ENCODE assay signal across 1 cellular context in genomic region chr2:99180755-99181647, GRCh38.
TF ChIP-seq lines count a peak whose summit lies in the region.

MITD1 (minus strand) TSS chr2:99181058; CDS start chr2:99180981, 77 bp downstream.
MRPL30 (plus strand) TSS chr2:99181184; CDS start chr2:99186204, 5,020 bp downstream.

TF ChIP-seq in K562, 482 proteins besides CTCF, POLR2A, EP300 and RAD21 (continued from another document and continues in another):
- no peak; the same call in 1 of the 2 replicates for TF ChIP-seq ATF3 (IDR thresholded peaks at IDR 0.05)
- no peak for TF ChIP-seq ATF3 (CRISPR knock-in tag; conservative IDR thresholded peaks at IDR 0.05)
- no peak for TF ChIP-seq MYBL2 (IDR thresholded peaks at IDR 0.05; ENCODE audit: low read depth)
- no peak for TF ChIP-seq MYBL2 (CRISPR knock-in tag; IDR thresholded peaks at IDR 0.05; ENCODE audit: borderline replicate concordance)
- TF ChIP-seq ZMIZ1 (IDR thresholded peaks at IDR 0.05; ENCODE audit: low read depth in 2 of 2, low read length in 2 of 2): no peak
- TF ChIP-seq E2F8 (IDR thresholded peaks at IDR 0.05; ENCODE audit: low read depth, partially characterized antibody): peak; percentile 89
- peak; percentile 76; the same call in 1 of the 2 replicates for TF ChIP-seq SMAD4 (CRISPR knock-in tag; conservative IDR thresholded peaks at IDR 0.05)
- no peak for TF ChIP-seq ZNF75A (CRISPR knock-in tag; IDR thresholded peaks at IDR 0.05)
- TF ChIP-seq PKNOX1 (IDR thresholded peaks at IDR 0.05): peak; percentile 44
- no peak for TF ChIP-seq XRCC4 (IDR thresholded peaks at IDR 0.05; ENCODE audit: extremely low read depth, insufficient read depth, insufficient read length)
- TF ChIP-seq ZNF444 (CRISPR knock-in tag; IDR thresholded peaks at IDR 0.05): no peak
- no peak for TF ChIP-seq GATAD2B (IDR thresholded peaks at IDR 0.05; ENCODE audit: borderline replicate concordance)
- no peak for TF ChIP-seq CHD4 (IDR thresholded peaks at IDR 0.05; ENCODE audit: insufficient read depth, insufficient replicate concordance, low read depth, low read length, poor library complexity, severe bottlenecking)
- no peak for TF ChIP-seq ZNF274 (IDR thresholded peaks at IDR 0.05; ENCODE audit: borderline replicate concordance, low read depth, low read length)
- no peak for TF ChIP-seq ZBTB5 (IDR thresholded peaks at IDR 0.05)
- no peak for TF ChIP-seq NR1H2 (CRISPR knock-in tag; IDR thresholded peaks at IDR 0.05)
- no peak for TF ChIP-seq ZNF280A (IDR thresholded peaks at IDR 0.05; ENCODE audit: low read depth, partially characterized antibody)
- TF ChIP-seq NONO (IDR thresholded peaks at IDR 0.05; ENCODE audit: low read depth in 2 of 2, low read length in 1 of 2): peak; percentile 74 to 79; a peak in 3 of 4 replicates
- TF ChIP-seq HCFC1 (IDR thresholded peaks at IDR 0.05; ENCODE audit: low read depth, low read length): peak; percentile 90
- TF ChIP-seq ZBTB1 (CRISPR knock-in tag; IDR thresholded peaks at IDR 0.05; ENCODE audit: borderline replicate concordance, low read depth): no peak
- no peak for TF ChIP-seq RBM22 (IDR thresholded peaks at IDR 0.05; ENCODE audit: low read depth, low read length, poor library complexity, severe bottlenecking)
- no peak for TF ChIP-seq ZFPM2 (CRISPR knock-in tag; IDR thresholded peaks at IDR 0.05)
- no peak for TF ChIP-seq POLR2AphosphoS2 (IDR thresholded peaks at IDR 0.05; ENCODE audit: low read length)
- TF ChIP-seq SMC3 (conservative IDR thresholded peaks at IDR 0.05; ENCODE audit: insufficient read depth, low read depth, low read length): no peak
- TF ChIP-seq ZNF41 (CRISPR knock-in tag; conservative IDR thresholded peaks at IDR 0.05): no peak
- TF ChIP-seq ZBTB33 (CRISPR knock-in tag; IDR thresholded peaks at IDR 0.05): peak; percentile 63; the same call in 1 of the 2 replicates
- TF ChIP-seq PTRF (tag; IDR thresholded peaks at IDR 0.05): no peak
- peak; percentile 56 to 78 for TF ChIP-seq E2F6 (IDR thresholded peaks at IDR 0.05; ENCODE audit: borderline replicate concordance in 1 of 2, extremely low read depth in 1 of 2, insufficient read depth in 1 of 2, insufficient read length in 1 of 2, low read depth in 1 of 2, low read length in 1 of 2, poor library complexity in 1 of 2, severe bottlenecking in 1 of 2)
- peak; percentile 41; the same call in 1 of the 2 replicates for TF ChIP-seq ZNF324 (CRISPR knock-in tag; IDR thresholded peaks at IDR 0.05)
- no peak for TF ChIP-seq FOSL1 (tag; conservative IDR thresholded peaks at IDR 0.05)
- no peak for TF ChIP-seq XRCC3 (IDR thresholded peaks at IDR 0.05)
- no peak for TF ChIP-seq EWSR1 (IDR thresholded peaks at IDR 0.05; ENCODE audit: borderline replicate concordance, low read depth, partially characterized antibody)
- TF ChIP-seq MAFK (IDR thresholded peaks at IDR 0.05; ENCODE audit: low read length): no peak
- no peak for TF ChIP-seq TFAM (CRISPR knock-in tag; conservative IDR thresholded peaks at IDR 0.05)
- no peak; the same call in 1 of the 2 replicates for TF ChIP-seq ZNF24 (IDR thresholded peaks at IDR 0.05)
- TF ChIP-seq HOMEZ (CRISPR knock-in tag; IDR thresholded peaks at IDR 0.05): no peak
- no peak for TF ChIP-seq ZNF184 (CRISPR knock-in tag; IDR thresholded peaks at IDR 0.05)
- no peak for TF ChIP-seq EZH2 (IDR thresholded peaks at IDR 0.05; ENCODE audit: borderline replicate concordance, low read depth, low read length)
- TF ChIP-seq ZBTB7A (IDR thresholded peaks at IDR 0.05; ENCODE audit: borderline replicate concordance, control insufficient read depth, low read depth, low read length): peak; percentile 71; the same call in 1 of the 2 replicates
- TF ChIP-seq ZNF165 (CRISPR knock-in tag; IDR thresholded peaks at IDR 0.05; ENCODE audit: borderline replicate concordance): no peak
- no peak for TF ChIP-seq PCBP2 (IDR thresholded peaks at IDR 0.05; ENCODE audit: low read depth, low read length, poor library complexity, severe bottlenecking)
- no peak for TF ChIP-seq RBM14 (IDR thresholded peaks at IDR 0.05; ENCODE audit: borderline replicate concordance, insufficient read depth, low read depth, low read length)
- peak; percentile 94 for TF ChIP-seq NR2C2 (CRISPR knock-in tag; IDR thresholded peaks at IDR 0.05)
- peak; percentile 99 for TF ChIP-seq NR2C2 (tag; IDR thresholded peaks at IDR 0.05)
- TF ChIP-seq SAP30 (IDR thresholded peaks at IDR 0.05; ENCODE audit: borderline replicate concordance, insufficient read depth, low read depth, low read length, poor library complexity, severe bottlenecking): peak; percentile 78
- TF ChIP-seq MAZ (CRISPR knock-in tag; conservative IDR thresholded peaks at IDR 0.05 in 1 of 2, IDR thresholded peaks at IDR 0.05 in 1 of 2): peak; percentile 69 to 88; a peak in 3 of 4 replicates
- TF ChIP-seq NR4A1 (CRISPR knock-in tag; IDR thresholded peaks at IDR 0.05): no peak
- TF ChIP-seq NR4A1 (tag; IDR thresholded peaks at IDR 0.05): peak; percentile 82
- TF ChIP-seq YY1 (IDR thresholded peaks at IDR 0.05; ENCODE audit: borderline replicate concordance in 1 of 3, control insufficient read depth in 1 of 3, extremely low read depth in 1 of 3, insufficient read depth in 3 of 3, insufficient read length in 1 of 3, insufficient replicate concordance in 2 of 3, low read depth in 1 of 3, low read length in 2 of 3): peak in 2 of 3 experiments; percentile 44 to 74
- no peak for TF ChIP-seq ERF (CRISPR knock-in tag; IDR thresholded peaks at IDR 0.05)
- no peak for TF ChIP-seq ZNF217 (CRISPR knock-in tag; IDR thresholded peaks at IDR 0.05)
- no peak for TF ChIP-seq SRSF3 (IDR thresholded peaks at IDR 0.05; ENCODE audit: insufficient read depth, low read length)
- TF ChIP-seq RFX7 (CRISPR knock-in tag; IDR thresholded peaks at IDR 0.05): no peak
- no peak for TF ChIP-seq RUNX1 (IDR thresholded peaks at IDR 0.05; ENCODE audit: low read depth)
